Comparison of ENCODE assay signal across 10 cellular contexts in genomic region chr1:8394456-8395321, GRCh38.
DNase-seq lines count a peak whose midpoint lies in the region; ATAC-seq and TF ChIP-seq lines count a peak whose summit lies in the region.
"Had no signal": no experiment of that assay in that cellular context is flagged by ENCODE, and none has a peak within 500 bp of the region (broad histone marks: within the 10 kb centered on the region; RNA-seq: fewer than 3 reads in every experiment).

No MANE protein-coding gene starts in this region.

- no peaks in the 10 kb centered on the region for H3K9me2 ChIP-seq in GM23338 (ENCODE audit: insufficient read depth)

- no peak overlapping the region; the same call in 1 of the 2 replicates for H3K4me3 ChIP-seq in GM23338
- H3K4me3 ChIP-seq: lung had no signal

- H3K27ac Mint-ChIP-seq in GM23338, result no peak overlapping the region

- peaks cover 2% of the 10 kb centered on the region for H3K27me3 Mint-ChIP-seq in GM23338 (ENCODE audit: insufficient read depth, low read depth, poor library complexity)

- peak overlapping the region; percentile 40; the same call in 1 of the 2 replicates for H3K27ac ChIP-seq in GM23338 (ENCODE audit: low read depth)

- no peak for TF ChIP-seq CTCF in GM23338 (conservative IDR thresholded peaks at IDR 0.05; ENCODE audit: low read depth in 2 of 2)

- no peaks in the 10 kb centered on the region for H3K9me3 Mint-ChIP-seq in GM23338

- no peaks in the 10 kb centered on the region for H3K36me3 ChIP-seq in GM23338 (ENCODE audit: insufficient read depth)

- H3K4me1 Mint-ChIP-seq in GM23338, result peaks cover 61% of the 10 kb centered on the region

- H3K36me3 Mint-ChIP-seq in GM23338 (ENCODE audit: low read depth), result peaks cover 5% of the 10 kb centered on the region

- peak overlapping the region; percentile 31; the same call in 1 of the 2 replicates for H3K4me2 ChIP-seq in GM23338

- no peaks in the 10 kb centered on the region for H3F3A ChIP-seq in GM23338 (replicated peaks; ENCODE audit: low read depth)

- peaks cover 97% of the 10 kb centered on the region for H3K79me2 ChIP-seq in GM23338 (replicated peaks; ENCODE audit: insufficient read depth)

- H2AFZ ChIP-seq in GM23338, result no peak overlapping the region

- DNase-seq in GM23338 (ENCODE audit: low spot score) (no peak), T-helper 22 cell (ENCODE audit: low read depth) (peak; percentile 7), dedifferentiated amniotic fluid mesenchymal stem cell (ENCODE audit: extremely low spot score) (peak; percentile 52), amygdala (lab: John Stamatoyannopoulos, UW) (no peak), NCI-H526 (lab: John Stamatoyannopoulos, UW) (no peak)
- DNase-seq in stimulated activated CD4-positive, alpha-beta T cell treated with anti-CD3 and anti-CD28 coated beads, Interleukin-12 subunit alpha, Interleukin-12 subunit beta, amount 100 ng/mL, for 48 hours (ENCODE audit: low read depth in 2 of 3, low spot score in 1 of 3), result peak in 2 of 3 donors; percentile 28 to 39
- DNase-seq: T1000 had no signal

- H3K4me1 ChIP-seq in GM23338 (ENCODE audit: insufficient read depth), result peaks cover 34% of the 10 kb centered on the region

- H4K20me1 ChIP-seq in GM23338 (replicated peaks; ENCODE audit: insufficient read depth), result peaks cover 21% of the 10 kb centered on the region

- ATAC-seq in GM23338 (no peak), GM21529 (IDR thresholded peaks at IDR 0.05; ENCODE audit: unreplicated experiment) (no peak), GM19463 (IDR thresholded peaks at IDR 0.05; ENCODE audit: unreplicated experiment) (no peak)

- no peak overlapping the region for H3K4me3 Mint-ChIP-seq in GM23338

- no peaks in the 10 kb centered on the region for H3K27me3 ChIP-seq in GM23338 (ENCODE audit: insufficient read depth)

TF ChIP-seq in GM23338, 12 proteins besides CTCF, POLR2A, EP300 and RAD21:
- TF ChIP-seq CREB1 (CRISPR knock-in tag; IDR thresholded peaks at IDR 0.05; ENCODE audit: low read depth), result no peak
- no peak for TF ChIP-seq STAT1 (IDR thresholded peaks at IDR 0.05; ENCODE audit: unreplicated experiment)
- no peak for TF ChIP-seq NANOG (IDR thresholded peaks at IDR 0.05; ENCODE audit: borderline replicate concordance)
- no peak for TF ChIP-seq ETS1 (IDR thresholded peaks at IDR 0.05)
- TF ChIP-seq ZNF114 (CRISPR knock-in tag; IDR thresholded peaks at IDR 0.05), result no peak
- TF ChIP-seq POLR2AphosphoS5 (IDR thresholded peaks at IDR 0.05; ENCODE audit: low read depth), result no peak
- TF ChIP-seq ZNF462 (CRISPR knock-in tag; IDR thresholded peaks at IDR 0.05), result no peak
- no peak for TF ChIP-seq REST (IDR thresholded peaks at IDR 0.05; ENCODE audit: unreplicated experiment)
- TF ChIP-seq EZH2 (IDR thresholded peaks at IDR 0.05; ENCODE audit: low read depth, unreplicated experiment), result no peak
TF ChIP-seq in GM23338: peak in this region for 0.

Comparison
In these comparisons a context has a peak if more than half of its experiments do, and no peak if none do; other contexts are left out.
1. DNase-seq: peak in T-helper 22 cell (single experiment), dedifferentiated amniotic fluid mesenchymal stem cell (single experiment) and stimulated activated CD4-positive, alpha-beta T cell treated with anti-CD3 and anti-CD28 coated beads, Interleukin-12 subunit alpha, Interleukin-12 subunit beta, amount 100 ng/mL, for 48 hours (2 of 3); none in GM23338 (single experiment), amygdala (0 of 56) and NCI-H526 (0 of 2).